8 cellular contexts compared by ENCODE assay signal in the genomic region with DNA sequence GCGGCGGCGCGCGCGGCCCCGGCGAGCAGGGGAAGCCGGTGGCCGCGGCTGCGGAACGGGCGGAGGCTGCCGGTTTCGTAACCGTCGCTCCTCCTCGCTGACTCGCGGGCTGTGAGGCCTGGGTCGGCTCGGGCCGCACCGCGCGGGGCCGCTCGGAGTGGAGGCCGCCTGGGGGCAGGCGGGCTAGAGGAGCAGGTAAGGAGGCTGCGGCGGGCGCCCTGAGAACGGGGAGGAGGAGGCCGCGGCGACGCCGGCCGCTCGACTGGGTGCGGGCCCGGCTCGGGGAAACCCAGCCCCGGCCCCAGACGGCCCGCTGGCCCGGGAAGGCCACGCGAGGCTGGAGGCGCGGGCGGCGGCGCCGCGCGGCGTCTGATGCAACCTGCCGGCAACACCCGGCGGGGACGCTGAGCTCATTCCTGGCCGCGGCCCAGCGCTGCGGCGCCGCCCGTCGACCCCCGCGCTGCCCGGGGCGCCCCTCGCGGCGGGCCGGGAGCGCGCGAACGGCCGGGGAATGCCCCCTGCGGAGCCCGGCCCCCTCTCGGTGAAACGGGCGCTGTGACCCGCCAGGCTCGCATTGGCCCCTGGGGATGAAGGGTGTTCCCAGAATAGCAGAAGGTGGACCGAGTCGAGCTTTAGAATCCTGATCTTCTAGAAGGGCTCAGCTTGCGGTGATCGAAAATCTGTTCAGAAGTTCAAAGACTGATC. TPM values are rescaled to one million over a fixed set of nuclear protein-coding genes. Genes with fewer than 3 reads are reported as not detected.
A peak's percentile ranks its signal among the peaks of the same experiment; 100 is the strongest.
DNase-seq lines count a peak whose midpoint lies in the region; ATAC-seq and TF ChIP-seq lines count a peak whose summit lies in the region.

A gene (plus strand): TSS at position 9 of the 705 bp plus-strand sequence. CDS start 5,531 bp downstream, outside the sequence.

- H3K4me3 ChIP-seq in ACC112 (ENCODE audit: low read depth, low read length) (peak within 1 kb of the TSS; percentile 95), endodermal cell (ENCODE audit: low read length) (peak within 1 kb of the TSS; percentile 100), mononuclear cell (ENCODE audit: low read length) (peak within 1 kb of the TSS; percentile 62)

- peak within 1 kb of the TSS; percentile 93 for H3K9ac ChIP-seq in endodermal cell (ENCODE audit: extremely low read depth, low read length, poor library complexity, severe bottlenecking)

- TF ChIP-seq CTCF in GM13976 (IDR thresholded peaks at IDR 0.05; ENCODE audit: borderline replicate concordance, control extremely low read depth, extremely low read depth, insufficient read depth, missing control alignments), result peak; percentile 12
- peak; percentile 61 for TF ChIP-seq CTCF in endodermal cell (conservative IDR thresholded peaks at IDR 0.05)

- ATAC-seq in HG02759 (IDR thresholded peaks at IDR 0.05; ENCODE audit: unreplicated experiment), result peak; percentile 55

- peaks cover 40% of the 10 kb centered on the region for H3K4me1 Mint-ChIP-seq in endodermal cell
- peaks cover 54% of the 10 kb centered on the region for H3K4me1 Mint-ChIP-seq in stimulated activated naive CD8-positive, alpha-beta T cell treated with anti-CD3 and anti-CD28 coated beads, Interleukin-15, Interleukin-2, amounts not matched to agents 100 ng/mL and 50 ng/mL, for 24 hours (ENCODE audit: low read depth)

- H3K27ac ChIP-seq in ACC112 (ENCODE audit: low read depth, low read length) (peak within 1 kb of the TSS; percentile 89), endodermal cell (ENCODE audit: low read depth, low read length) (peak within 1 kb of the TSS; percentile 96)

- WGBS in endodermal cell (ENCODE audit: insufficient coverage in 1 of 2, insufficient read length in 1 of 2), 2 experiments, result 0 to 1% methylated on average over 19 to 96 of the region's 96 CpGs

- H3K36me3 ChIP-seq in ACC112 (ENCODE audit: insufficient read depth, low read length), result no peaks in the 10 kb centered on the region
- H3K36me3 ChIP-seq in endodermal cell (ENCODE audit: control insufficient read depth, insufficient read depth, low read length), result peaks cover 7% of the 10 kb centered on the region

- H3K27me3 Mint-ChIP-seq in endodermal cell (ENCODE audit: insufficient read depth), result peaks cover 5% of the 10 kb centered on the region
- no peaks in the 10 kb centered on the region for H3K27me3 Mint-ChIP-seq in stimulated activated naive CD8-positive, alpha-beta T cell treated with anti-CD3 and anti-CD28 coated beads, Interleukin-15, Interleukin-2, amounts not matched to agents 100 ng/mL and 50 ng/mL, for 24 hours

- peaks cover 6% of the 10 kb centered on the region for H3K36me3 Mint-ChIP-seq in endodermal cell (ENCODE audit: low read depth)
- peaks cover 25% of the 10 kb centered on the region for H3K36me3 Mint-ChIP-seq in stimulated activated naive CD8-positive, alpha-beta T cell treated with anti-CD3 and anti-CD28 coated beads, Interleukin-15, Interleukin-2, amounts not matched to agents 100 ng/mL and 50 ng/mL, for 24 hours (ENCODE audit: low read depth)

- no peaks in the 10 kb centered on the region for H3K9me3 ChIP-seq in endodermal cell (ENCODE audit: control insufficient read depth, low read length)
- H3K9me3 ChIP-seq in mononuclear cell (ENCODE audit: low read depth, low read length), result no peaks in the 10 kb centered on the region

- H3K4me1 ChIP-seq in ACC112 (ENCODE audit: control insufficient read depth, insufficient read depth, low read length, unreplicated experiment), result peaks cover 28% of the 10 kb centered on the region
- peaks cover 9% of the 10 kb centered on the region for H3K4me1 ChIP-seq in endodermal cell (ENCODE audit: control insufficient read depth, insufficient read depth, low read length)
- peaks cover 46% of the 10 kb centered on the region for H3K4me1 ChIP-seq in mononuclear cell (ENCODE audit: insufficient read depth, low read length)

- H3K4me3 Mint-ChIP-seq in endodermal cell, result peak within 1 kb of the TSS; percentile 79
- H3K4me3 Mint-ChIP-seq in stimulated activated naive CD8-positive, alpha-beta T cell treated with anti-CD3 and anti-CD28 coated beads, Interleukin-15, Interleukin-2, amounts not matched to agents 100 ng/mL and 50 ng/mL, for 24 hours, result peak within 1 kb of the TSS; percentile 98

- no peaks in the 10 kb centered on the region for H3K27me3 ChIP-seq in ACC112 (ENCODE audit: insufficient read depth, low read length)
- H3K27me3 ChIP-seq in endodermal cell (ENCODE audit: control insufficient read depth, insufficient read depth, low read length, poor library complexity, severe bottlenecking), result no peaks in the 10 kb centered on the region
- H3K27me3 ChIP-seq in mononuclear cell (ENCODE audit: insufficient read depth, low read length), result no peaks in the 10 kb centered on the region

- H3K9me3 Mint-ChIP-seq in endodermal cell, result no peaks in the 10 kb centered on the region
- H3K9me3 Mint-ChIP-seq in stimulated activated naive CD8-positive, alpha-beta T cell treated with anti-CD3 and anti-CD28 coated beads, Interleukin-15, Interleukin-2, amounts not matched to agents 100 ng/mL and 50 ng/mL, for 24 hours, result no peaks in the 10 kb centered on the region

- in situ Hi-C loops in GM13976 (cut with MboI; ENCODE audit: low sequenced_read_pairs, unreplicated experiment), result no loop called here

- peak; percentile 80 for DNase-seq in GM13976 (ENCODE audit: low spot score)
- DNase-seq in NCI-H1105 (lab: John Stamatoyannopoulos, UW), result peak; percentile 27
- peak; percentile 51 for DNase-seq in activated CD4-positive, alpha-beta T cell treated with anti-CD3 and anti-CD28 coated beads, Interleukin-2, amount 50 U/mL, for 1 hour
- DNase-seq in endodermal cell, result no peak

- H3K79me2 ChIP-seq in ACC112 (ENCODE audit: control insufficient read depth, insufficient read depth, low read length, unreplicated experiment), result peaks cover 48% of the 10 kb centered on the region

- peak within 1 kb of the TSS; percentile 77 for H3K27ac Mint-ChIP-seq in endodermal cell
- H3K27ac Mint-ChIP-seq in stimulated activated naive CD8-positive, alpha-beta T cell treated with anti-CD3 and anti-CD28 coated beads, Interleukin-15, Interleukin-2, amounts not matched to agents 100 ng/mL and 50 ng/mL, for 24 hours, result peak within 1 kb of the TSS; percentile 90

- H2AFZ ChIP-seq in ACC112 (ENCODE audit: low read length, unreplicated experiment), result peak within 1 kb of the TSS; percentile 60

RNA-seq across cellular contexts. Expression of the gene that starts here (rescaled TPM):
- total RNA-seq in endodermal cell (10 to 100 TPM; 31.9 to 33.8 TPM), mononuclear cell (25.3 TPM)
- polyA plus RNA-seq in endodermal cell (2013, experiment 1 of 2), result 31.9 TPM
- 27.5 TPM for polyA plus RNA-seq in endodermal cell (2013, experiment 2 of 2)
